8 cellular contexts compared by ENCODE assay signal in genomic region chr1:58968360-58968952, GRCh38.
DNase-seq lines count a peak whose midpoint lies in the region; ATAC-seq, FAIRE-seq and TF ChIP-seq lines count a peak whose summit lies in the region.

No MANE protein-coding gene starts in this region.

- DNase-seq in inferior parietal cortex (ENCODE audit: extremely low spot score), result peak; percentile 7
- no peak for DNase-seq in H54 (ENCODE audit: insufficient read length, low spot score)
- no peak for DNase-seq in foreskin melanocyte

- peak overlapping the region; percentile 90 to 100 (median 95) for H3K27ac Mint-ChIP-seq in IgD-negative memory B cell
- H3K27ac Mint-ChIP-seq in stimulated activated memory B cell treated with anti-CD40 and anti-IgM and Interleukin-4, amounts not matched to agents 10 μg/mL and 1 μg/mL and 100 μg/mL, for 72 hours, result peak overlapping the region; percentile 97

- peaks cover 48 to 62% (median 58%) of the 10 kb centered on the region in 3 donors for H3K4me1 Mint-ChIP-seq in IgD-negative memory B cell
- peaks cover 51% of the 10 kb centered on the region for H3K4me1 Mint-ChIP-seq in stimulated activated memory B cell treated with anti-CD40 and anti-IgM and Interleukin-4, amounts not matched to agents 10 μg/mL and 1 μg/mL and 100 μg/mL, for 72 hours

- WGBS in adipose tissue, 3 donors, result 2 to 20% (median 16%) methylated on average over 4 of the region's 4 CpGs

- H3K9me3 Mint-ChIP-seq in IgD-negative memory B cell, result peaks cover 0 to 2% (median 0%) of the 10 kb centered on the region in 3 donors
- H3K9me3 Mint-ChIP-seq in stimulated activated memory B cell treated with anti-CD40 and anti-IgM and Interleukin-4, amounts not matched to agents 10 μg/mL and 1 μg/mL and 100 μg/mL, for 72 hours, result no peaks in the 10 kb centered on the region

- no peaks in the 10 kb centered on the region for H3K27me3 Mint-ChIP-seq in IgD-negative memory B cell
- H3K27me3 Mint-ChIP-seq in stimulated activated memory B cell treated with anti-CD40 and anti-IgM and Interleukin-4, amounts not matched to agents 10 μg/mL and 1 μg/mL and 100 μg/mL, for 72 hours, result no peaks in the 10 kb centered on the region

- ATAC-seq in GM21447 (IDR thresholded peaks at IDR 0.05; ENCODE audit: unreplicated experiment), result peak; percentile 89
- ATAC-seq in stimulated activated memory B cell treated with anti-CD40 and anti-IgM and Interleukin-4, amounts not matched to agents 10 μg/mL and 1 μg/mL and 100 μg/mL, for 72 hours, result peak; percentile 96

- TF ChIP-seq POLR2A in H54 (IDR thresholded peaks at IDR 0.05; ENCODE audit: low read depth, low read length), result no peak

- peak overlapping the region; percentile 56; the same call in 1 of the 2 replicates for H3K4me3 ChIP-seq in GM08714 (ENCODE audit: low read length)

- peaks cover 1% of the 10 kb centered on the region for H3K36me3 Mint-ChIP-seq in IgD-negative memory B cell
- H3K36me3 Mint-ChIP-seq in stimulated activated memory B cell treated with anti-CD40 and anti-IgM and Interleukin-4, amounts not matched to agents 10 μg/mL and 1 μg/mL and 100 μg/mL, for 72 hours, result no peaks in the 10 kb centered on the region

- FAIRE-seq in H54 (lab: Jason Lieb, UNC), result no peak

- peak overlapping the region; percentile 30 for H3K27ac ChIP-seq in adipose tissue (ENCODE audit: low read depth, low read length)

- H3K4me3 Mint-ChIP-seq in IgD-negative memory B cell, result peak overlapping the region; percentile 66 to 91 (median 84)
- peak overlapping the region; percentile 74 for H3K4me3 Mint-ChIP-seq in stimulated activated memory B cell treated with anti-CD40 and anti-IgM and Interleukin-4, amounts not matched to agents 10 μg/mL and 1 μg/mL and 100 μg/mL, for 72 hours
